ENCODE assay signal across 8 cellular contexts in the genomic region with DNA sequence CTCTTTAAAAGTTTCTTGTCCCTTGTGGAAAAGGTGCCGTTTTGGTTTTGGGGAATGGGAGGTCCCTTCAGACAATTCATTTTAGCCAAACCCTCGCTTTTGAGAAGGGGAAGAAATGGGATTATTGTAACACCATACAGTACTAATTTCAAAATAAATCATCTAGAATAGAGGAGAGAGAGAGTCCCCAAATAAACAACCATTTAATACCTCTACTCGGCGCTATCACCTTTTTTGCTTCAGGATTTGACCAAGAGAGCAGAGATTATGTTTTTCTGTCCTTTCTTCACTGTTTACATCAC. TPM values are rescaled to one million over a fixed set of nuclear protein-coding genes. Genes with fewer than 3 reads are reported as not detected.
DNase-seq lines count a peak whose midpoint lies in the region; ATAC-seq and TF ChIP-seq lines count a peak whose summit lies in the region.

No MANE protein-coding gene starts in this region.

- H2AFZ ChIP-seq in HCT116 (ENCODE audit: low read depth, low read length, poor library complexity, severe bottlenecking) (peak overlapping the region; percentile 37), smooth muscle cell (ENCODE audit: low read depth) (peak overlapping the region; percentile 94)

- H3K9me2 ChIP-seq in HCT116 (ENCODE audit: insufficient read depth): no peaks in the 10 kb centered on the region

- H3K4me1 Mint-ChIP-seq in activated B cell treated with CpG ODN at 0.5 μM for 24 hours: peaks cover 41% of the 10 kb centered on the region

- H3K4me3 ChIP-seq in HCT116 (replicated peaks in 1 of 2; ENCODE audit: low read depth in 1 of 2, low read length in 2 of 2) (peak overlapping the region; percentile 79 to 87), right cardiac atrium (ENCODE audit: low read length) (peak overlapping the region; percentile 79), smooth muscle cell (peak overlapping the region; percentile 95)

- peak overlapping the region; percentile 96 for H3K27ac Mint-ChIP-seq in activated B cell treated with CpG ODN at 0.5 μM for 24 hours

- no peak for TF ChIP-seq RAD21 in HCT116 (IDR thresholded peaks at IDR 0.05; ENCODE audit: low read depth)

- intact Hi-C loops in HCT116 (cut with micrococcal nuclease): no loop called here
- intact Hi-C loops in activated B cell treated with CpG ODN at 0.5 μM for 24 hours (cut with micrococcal nuclease): loop anchor here (1.0 to 5.0 kb wide), 10 partner anchors 136 to 1490 kb away; a partner anchor contains a TSS
- intact Hi-C loops in right cardiac atrium (cut with DNase I): no loop called here

- H3K4me3 Mint-ChIP-seq in activated B cell treated with CpG ODN at 0.5 μM for 24 hours: peak overlapping the region; percentile 97

- peaks cover 17% of the 10 kb centered on the region for H3K36me3 Mint-ChIP-seq in activated B cell treated with CpG ODN at 0.5 μM for 24 hours (ENCODE audit: low read depth)

- peaks cover 17 to 27% of the 10 kb centered on the region in 2 experiments for H3K4me1 ChIP-seq in HCT116 (ENCODE audit: control insufficient read depth in 1 of 2, insufficient read depth in 2 of 2, low read length in 2 of 2)
- peaks cover 2% of the 10 kb centered on the region for H3K4me1 ChIP-seq in right cardiac atrium (ENCODE audit: control insufficient read depth, insufficient read depth, low read length)
- H3K4me1 ChIP-seq in smooth muscle cell (ENCODE audit: low read depth): peaks cover 37% of the 10 kb centered on the region

- TF ChIP-seq CTCF in HCT116 (IDR thresholded peaks at IDR 0.05 in 2 of 3, conservative IDR thresholded peaks at IDR 0.05 in 1 of 3; ENCODE audit: borderline replicate concordance in 1 of 3, insufficient read depth in 1 of 3, low read depth in 2 of 3, low read length in 2 of 3): no peak
- TF ChIP-seq CTCF in activated B cell treated with CpG ODN at 0.5 μM for 24 hours (IDR thresholded peaks at IDR 0.05): no peak
- TF ChIP-seq CTCF in smooth muscle cell (IDR thresholded peaks at IDR 0.05; ENCODE audit: borderline replicate concordance, insufficient read depth, poor library complexity, severe bottlenecking): no peak

- CTCF ChIA-PET in HCT116 (lab: Charles Lee) (interaction anchor here (1.1 kb wide), 1 partner anchor 239 kb away, joined by 3 read pairs; no protein-coding TSS in a partner anchor), activated B cell treated with CpG ODN at 0.5 μM for 24 hours (lab: Charles Lee) (interaction anchor here (0.7 to 1.2 kb wide), 2 partner anchors 195 to 232 kb away, joined by 3 read pairs; no protein-coding TSS in a partner anchor)

- H3K9me3 Mint-ChIP-seq in activated B cell treated with CpG ODN at 0.5 μM for 24 hours: no peaks in the 10 kb centered on the region

- H3K79me2 ChIP-seq in HCT116 (ENCODE audit: insufficient read depth, low read length): peaks cover 43% of the 10 kb centered on the region
- H3K79me2 ChIP-seq in smooth muscle cell (ENCODE audit: low read depth): peaks cover 43% of the 10 kb centered on the region

- POLR2A ChIA-PET in HCT116 (lab: Charles Lee): interaction anchor here (0.6 to 1.4 kb wide), 3 partner anchors 13 to 155 kb away, joined by 3 to 4 read pairs (median 4); a partner anchor contains a TSS
- POLR2A ChIA-PET in activated B cell treated with CpG ODN at 0.5 μM for 24 hours (lab: Charles Lee): interaction anchor here (0.6 to 2.3 kb wide), 25 partner anchors 8 to 1490 kb away, joined by 3 to 22 read pairs (median 5); a partner anchor contains a TSS

- peak overlapping the region; percentile 91 for H3K9ac ChIP-seq in HCT116 (ENCODE audit: low read length)
- peak overlapping the region; percentile 95 for H3K9ac ChIP-seq in smooth muscle cell (ENCODE audit: low read depth)

- H3K27me3 Mint-ChIP-seq in activated B cell treated with CpG ODN at 0.5 μM for 24 hours: no peaks in the 10 kb centered on the region

- BruUV-seq in HCT116 (replicated peaks; lab: Mats Ljungman, UMichigan): no TSS peak

- H3K9me3 ChIP-seq in HCT116 (ENCODE audit: control insufficient read depth in 1 of 2, insufficient read depth in 1 of 2, low read depth in 1 of 2, low read length in 2 of 2) (no peaks in the 10 kb centered on the region), right cardiac atrium (ENCODE audit: control insufficient read depth, low read length) (no peaks in the 10 kb centered on the region), smooth muscle cell (replicated peaks; ENCODE audit: low read depth) (no peaks in the 10 kb centered on the region)

- H3K27ac ChIP-seq in HCT116 (ENCODE audit: low read depth, low read length) (peak overlapping the region; percentile 55; the same call in 1 of the 2 replicates), right cardiac atrium (ENCODE audit: low read length) (peak overlapping the region; percentile 100), smooth muscle cell (ENCODE audit: low read depth) (peak overlapping the region; percentile 94)

- DNase-seq in HCT116 (ENCODE audit: low read depth, low spot score): no peak
- no peak for DNase-seq in activated B cell treated with CpG ODN at 0.5 μM for 24 hours
- no peak for DNase-seq in right cardiac atrium
- DNase-seq in smooth muscle cell (lab: John Stamatoyannopoulos, UW; ENCODE audit: unreplicated experiment): no peak
- DNase-seq in left lobe of liver (ENCODE audit: low spot score): no peak
- no peak for DNase-seq in HuH-7.5 (ENCODE audit: low spot score)

- peaks cover 6% of the 10 kb centered on the region for H3F3A ChIP-seq in smooth muscle cell (ENCODE audit: low read depth)

- H3K36me3 ChIP-seq in HCT116 (ENCODE audit: control insufficient read depth in 1 of 2, insufficient read depth in 2 of 2, low read length in 2 of 2) (no peaks in the 10 kb centered on the region), smooth muscle cell (ENCODE audit: low read depth) (no peaks in the 10 kb centered on the region)

- RAD21 ChIA-PET in HCT116 (lab: Charles Lee; ENCODE audit: low non-redundant PET in 1 of 2, low total read pairs in 2 of 2, uncharacterized antibody in 2 of 2, unreplicated experiment in 2 of 2): no interaction called here

- WGBS in right cardiac atrium: 37% methylated on average over 4 of the region's 4 CpGs
- 41% methylated on average over 4 of the region's 4 CpGs for WGBS in smooth muscle cell (ENCODE audit: low lambda C conversion rate)

- H3K27me3 ChIP-seq in HCT116 (ENCODE audit: insufficient read depth, low read length): no peaks in the 10 kb centered on the region
- no peaks in the 10 kb centered on the region for H3K27me3 ChIP-seq in right cardiac atrium (ENCODE audit: control insufficient read depth, insufficient read depth)
- no peaks in the 10 kb centered on the region for H3K27me3 ChIP-seq in smooth muscle cell (ENCODE audit: low read depth)

- ATAC-seq in HCT116 (no peak), activated B cell treated with CpG ODN at 0.5 μM for 24 hours (ENCODE audit: low read depth) (no peak), right cardiac atrium (no peak), HG03432 (IDR thresholded peaks at IDR 0.05; ENCODE audit: unreplicated experiment) (no peak), left lobe of liver (no peak), HG02852 (IDR thresholded peaks at IDR 0.05; ENCODE audit: unreplicated experiment) (no peak)

- H4K20me1 ChIP-seq in HCT116 (ENCODE audit: insufficient read depth) (peaks cover 7% of the 10 kb centered on the region; the same call in 1 of the 2 replicates), smooth muscle cell (ENCODE audit: low read depth) (peaks cover 35% of the 10 kb centered on the region)

- peak overlapping the region; percentile 82 for H3K4me2 ChIP-seq in HCT116 (ENCODE audit: low read length)
- peak overlapping the region; percentile 94 for H3K4me2 ChIP-seq in smooth muscle cell

- no peak for TF ChIP-seq POLR2A in HCT116 (IDR thresholded peaks at IDR 0.05; ENCODE audit: borderline replicate concordance, extremely low read depth, insufficient read depth, insufficient read length)

TF ChIP-seq in HCT116, 20 proteins besides CTCF, POLR2A, EP300 and RAD21 (continues in another document):
- TF ChIP-seq POLR2AphosphoS5 (IDR thresholded peaks at IDR 0.05; ENCODE audit: low read depth, low read length) (no peak), YY1 (IDR thresholded peaks at IDR 0.05; ENCODE audit: extremely low read depth, insufficient replicate concordance, low read depth, low read length) (no peak), EZH2 (IDR thresholded peaks at IDR 0.05) (no peak), CBX3 (IDR thresholded peaks at IDR 0.05; ENCODE audit: low read depth) (no peak), SRF (IDR thresholded peaks at IDR 0.05; ENCODE audit: low read depth) (no peak), CEBPB (IDR thresholded peaks at IDR 0.05; ENCODE audit: low read depth) (no peak), ZFX (IDR thresholded peaks at IDR 0.05) (no peak), ZNF274 (IDR thresholded peaks at IDR 0.05; ENCODE audit: low read depth, low read length) (no peak)
- TF ChIP-seq, protein P1, sequence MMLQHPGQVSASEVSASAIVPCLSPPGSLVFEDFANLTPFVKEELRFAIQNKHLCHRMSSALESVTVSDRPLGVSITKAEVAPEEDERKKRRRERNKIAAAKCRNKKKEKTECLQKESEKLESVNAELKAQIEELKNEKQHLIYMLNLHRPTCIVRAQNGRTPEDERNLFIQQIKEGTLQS (IDR thresholded peaks at IDR 0.05): no peak
- TF ChIP-seq, protein P2, sequence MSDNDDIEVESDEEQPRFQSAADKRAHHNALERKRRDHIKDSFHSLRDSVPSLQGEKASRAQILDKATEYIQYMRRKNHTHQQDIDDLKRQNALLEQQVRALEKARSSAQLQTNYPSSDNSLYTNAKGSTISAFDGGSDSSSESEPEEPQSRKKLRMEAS (IDR thresholded peaks at IDR 0.05): no peak
- TF ChIP-seq, protein P3, sequence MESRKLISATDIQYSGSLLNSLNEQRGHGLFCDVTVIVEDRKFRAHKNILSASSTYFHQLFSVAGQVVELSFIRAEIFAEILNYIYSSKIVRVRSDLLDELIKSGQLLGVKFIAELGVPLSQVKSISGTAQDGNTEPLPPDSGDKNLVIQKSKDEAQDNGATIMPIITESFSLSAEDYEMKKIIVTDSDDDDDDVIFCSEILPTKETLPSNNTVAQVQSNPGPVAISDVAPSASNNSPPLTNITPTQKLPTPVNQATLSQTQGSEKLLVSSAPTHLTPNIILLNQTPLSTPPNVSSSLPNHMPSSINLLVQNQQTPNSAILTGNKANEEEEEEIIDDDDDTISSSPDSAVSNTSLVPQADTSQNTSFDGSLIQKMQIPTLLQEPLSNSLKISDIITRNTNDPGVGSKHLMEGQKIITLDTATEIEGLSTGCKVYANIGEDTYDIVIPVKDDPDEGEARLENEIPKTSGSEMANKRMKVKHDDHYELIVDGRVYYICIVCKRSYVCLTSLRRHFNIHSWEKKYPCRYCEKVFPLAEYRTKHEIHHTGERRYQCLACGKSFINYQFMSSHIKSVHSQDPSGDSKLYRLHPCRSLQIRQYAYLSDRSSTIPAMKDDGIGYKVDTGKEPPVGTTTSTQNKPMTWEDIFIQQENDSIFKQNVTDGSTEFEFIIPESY (IDR thresholded peaks at IDR 0.05; ENCODE audit: extremely low read depth, insufficient replicate concordance, low read length): no peak

RNA-seq across cellular contexts. Expression of a gene that starts 0.8 kb away (rescaled TPM):
- total RNA-seq in HCT116 (2021; ENCODE audit: unreplicated experiment): 23.6 TPM
- 3.3 and 4.0 TPM in 2 replicates for polyA plus RNA-seq in HCT116 (2012)
- 45.6 and 55.6 TPM in 2 replicates for total RNA-seq in activated B cell treated with CpG ODN at 0.5 μM for 24 hours
- total RNA-seq in right cardiac atrium: 10 to 100 TPM; 21.4 to 25.0 (median 23.9) TPM
- polyA plus RNA-seq in right cardiac atrium: 4.3 TPM
- 20.7 and 21.6 TPM in 2 replicates for total RNA-seq in smooth muscle cell
- polyA plus RNA-seq in smooth muscle cell: 3.9 and 4.7 TPM in 2 replicates
- 16.9 TPM for total RNA-seq in left lobe of liver
